Comparison of ENCODE assay signal across 1 cellular context in genomic region chrX:131830400-131831184, GRCh38.
TF ChIP-seq lines count a peak whose summit lies in the region.

No MANE protein-coding gene starts in this region.

TF ChIP-seq in GM12878, 131 proteins besides CTCF, POLR2A, EP300 and RAD21 (continued from another document):
- TF ChIP-seq BCLAF1 (IDR thresholded peaks at IDR 0.05) (no peak), ATF3 (IDR thresholded peaks at IDR 0.05; ENCODE audit: borderline replicate concordance, extremely low read depth, low read depth, low read length) (no peak), SUZ12 (IDR thresholded peaks at IDR 0.05; ENCODE audit: unreplicated experiment) (no peak), RB1 (IDR thresholded peaks at IDR 0.05; ENCODE audit: borderline replicate concordance) (0 out of 2 replicates have a peak, but pooled peaks have one; percentile 49), EED (IDR thresholded peaks at IDR 0.05; ENCODE audit: low read depth) (peak; percentile 62), ZNF24 (IDR thresholded peaks at IDR 0.05) (no peak), RELA (IDR thresholded peaks at IDR 0.05; ENCODE audit: borderline replicate concordance, partially characterized antibody) (no peak), BACH1 (IDR thresholded peaks at IDR 0.05; ENCODE audit: borderline replicate concordance) (no peak), WRNIP1 (IDR thresholded peaks at IDR 0.05; ENCODE audit: borderline replicate concordance, low read depth, low read length) (no peak), CHD1 (IDR thresholded peaks at IDR 0.05; ENCODE audit: low read depth, low read length) (no peak), FOXK2 (IDR thresholded peaks at IDR 0.05) (no peak), HSF1 (IDR thresholded peaks at IDR 0.05; ENCODE audit: low read depth, low read length) (no peak), SMC3 (IDR thresholded peaks at IDR 0.05; ENCODE audit: borderline replicate concordance, low read length) (peak; percentile 35; the same call in 1 of the 2 replicates), BHLHE40 (IDR thresholded peaks at IDR 0.05; ENCODE audit: borderline replicate concordance in 1 of 2, low read depth in 2 of 2, low read length in 1 of 2) (peak in 1 of 2 experiments; percentile 19; a peak in 1 of 4 replicates), E2F8 (IDR thresholded peaks at IDR 0.05; ENCODE audit: low read depth, partially characterized antibody) (no peak), HDGF (IDR thresholded peaks at IDR 0.05) (peak; percentile 18; the same call in 1 of the 2 replicates), TBL1XR1 (IDR thresholded peaks at IDR 0.05; ENCODE audit: low read depth, low read length) (no peak), NKRF (conservative IDR thresholded peaks at IDR 0.05) (0 out of 2 replicates have a peak, but pooled peaks have one; percentile 26), EZH2 (IDR thresholded peaks at IDR 0.05; ENCODE audit: borderline replicate concordance, control insufficient read depth, low read depth, low read length) (no peak), BRCA1 (IDR thresholded peaks at IDR 0.05; ENCODE audit: low read depth, low read length) (no peak), GABPA (IDR thresholded peaks at IDR 0.05; ENCODE audit: low read depth) (peak; percentile 85)
